Comparison of ENCODE assay signal across 18 cellular contexts in genomic region chr6:90368001-90368400, GRCh38.
DNase-seq lines count a peak whose midpoint lies in the region; ATAC-seq and TF ChIP-seq lines count a peak whose summit lies in the region.
"Had no signal": no experiment of that assay in that cellular context is flagged by ENCODE, and none has a peak within 500 bp of the region (broad histone marks: within the 10 kb centered on the region; RNA-seq: fewer than 3 reads in every experiment).

No MANE protein-coding gene starts in this region.

- no peak overlapping the region for H2AFZ ChIP-seq in SK-N-SH (ENCODE audit: low read depth)
- H2AFZ ChIP-seq in PC-9, result no peak overlapping the region
- H2AFZ ChIP-seq in fibroblast of lung (ENCODE audit: low read length), result no peak overlapping the region
- no peak overlapping the region for H2AFZ ChIP-seq in smooth muscle cell (ENCODE audit: low read depth)

- DNase-seq in SK-N-SH (no peak), PC-9 (no peak), fibroblast of lung (ENCODE audit: low read depth in 2 of 2) (no peak), smooth muscle cell (lab: John Stamatoyannopoulos, UW; ENCODE audit: unreplicated experiment) (no peak), NCI-H524 (lab: John Stamatoyannopoulos, UW) (no peak), endothelial cell (ENCODE audit: low spot score) (no peak)
- DNase-seq: effector memory CD4-positive, alpha-beta T cell; head of caudate nucleus; KBM-7; left lung; NCI-H187; Peyer's patch; stimulated activated CD4-positive, alpha-beta T cell treated with anti-CD3 and anti-CD28 coated beads, Interleukin-12 subunit alpha, Interleukin-12 subunit beta, amount 100 ng/mL, for 4 hours; T-helper 9 cell had no signal

- H3K79me2 ChIP-seq in SK-N-SH (ENCODE audit: insufficient read depth) (no peaks in the 10 kb centered on the region), PC-9 (ENCODE audit: low read depth) (no peaks in the 10 kb centered on the region), fibroblast of lung (ENCODE audit: control insufficient read depth, insufficient read depth, low read length) (no peaks in the 10 kb centered on the region), smooth muscle cell (ENCODE audit: low read depth) (no peaks in the 10 kb centered on the region)

- no peak for TF ChIP-seq RAD21 in SK-N-SH (IDR thresholded peaks at IDR 0.05; ENCODE audit: low read length)

- no peak overlapping the region for H3K27ac Mint-ChIP-seq in activated T-helper 17 cell treated with anti-CD3 and anti-CD28 coated beads, Interleukin-2, amount 50 U/mL, for 72 hours
- no peak overlapping the region for H3K27ac Mint-ChIP-seq in endothelial cell (ENCODE audit: unreplicated experiment)
- H3K27ac Mint-ChIP-seq: activated naive CD8-positive, alpha-beta T cell; B cell had no signal

- H3K4me1 Mint-ChIP-seq in activated T-helper 17 cell treated with anti-CD3 and anti-CD28 coated beads, Interleukin-2, amount 50 U/mL, for 72 hours, result peaks cover 19% of the 10 kb centered on the region
- peaks cover 3% of the 10 kb centered on the region for H3K4me1 Mint-ChIP-seq in endothelial cell (ENCODE audit: unreplicated experiment)

- no peaks in the 10 kb centered on the region for H4K20me1 ChIP-seq in SK-N-SH (ENCODE audit: insufficient read depth)
- H4K20me1 ChIP-seq in PC-9 (ENCODE audit: insufficient read depth), result no peaks in the 10 kb centered on the region
- H4K20me1 ChIP-seq in fibroblast of lung (ENCODE audit: control insufficient read depth, extremely low read depth, insufficient read depth, low read length), result no peaks in the 10 kb centered on the region
- no peaks in the 10 kb centered on the region for H4K20me1 ChIP-seq in smooth muscle cell (ENCODE audit: low read depth)

- no peak overlapping the region for H3K4me3 ChIP-seq in SK-N-SH (ENCODE audit: low read depth in 2 of 2, low read length in 1 of 2)
- no peak overlapping the region for H3K4me3 ChIP-seq in PC-9
- H3K4me3 ChIP-seq in fibroblast of lung (replicated peaks in 1 of 4; ENCODE audit: control extremely low read depth in 1 of 4, insufficient read depth in 1 of 4, low read depth in 3 of 4, low read length in 4 of 4), result no peak overlapping the region
- H3K4me3 ChIP-seq in smooth muscle cell, result no peak overlapping the region
- H3K4me3 ChIP-seq: left lung, Peyer's patch had no signal

- intact Hi-C loops in PC-9 (cut with micrococcal nuclease; ENCODE audit: unreplicated experiment), result loop anchor here (2.0 kb wide), 1 partner anchor 83 kb away; no protein-coding TSS in a partner anchor

- no peak for TF ChIP-seq CTCF in SK-N-SH (IDR thresholded peaks at IDR 0.05)
- no peak for TF ChIP-seq CTCF in PC-9 (conservative IDR thresholded peaks at IDR 0.05)
- TF ChIP-seq CTCF in fibroblast of lung (conservative IDR thresholded peaks at IDR 0.05 in 1 of 2, IDR thresholded peaks at IDR 0.05 in 1 of 2; ENCODE audit: low read depth in 1 of 2, low read length in 2 of 2), result no peak
- no peak for TF ChIP-seq CTCF in smooth muscle cell (IDR thresholded peaks at IDR 0.05; ENCODE audit: borderline replicate concordance, insufficient read depth, poor library complexity, severe bottlenecking)
- no peak for TF ChIP-seq CTCF in endothelial cell (IDR thresholded peaks at IDR 0.05; ENCODE audit: unreplicated experiment)

- H3K9me3 ChIP-seq in SK-N-SH, result no peaks in the 10 kb centered on the region
- no peaks in the 10 kb centered on the region for H3K9me3 ChIP-seq in PC-9 (ENCODE audit: insufficient read depth, low read depth)
- H3K9me3 ChIP-seq in fibroblast of lung (ENCODE audit: control insufficient read depth, insufficient read depth, low read depth, low read length), result no peaks in the 10 kb centered on the region
- no peaks in the 10 kb centered on the region for H3K9me3 ChIP-seq in smooth muscle cell (replicated peaks; ENCODE audit: low read depth)
- H3K9me3 ChIP-seq: left lung, Peyer's patch had no signal

- H3K36me3 ChIP-seq in SK-N-SH (replicated peaks in 1 of 2; ENCODE audit: control insufficient read depth in 1 of 2, insufficient read depth in 2 of 2, low read length in 1 of 2), result no peaks in the 10 kb centered on the region
- H3K36me3 ChIP-seq in PC-9 (ENCODE audit: low read depth), result no peaks in the 10 kb centered on the region
- H3K36me3 ChIP-seq in fibroblast of lung (ENCODE audit: control insufficient read depth, insufficient read depth, low read length), result no peaks in the 10 kb centered on the region
- no peaks in the 10 kb centered on the region for H3K36me3 ChIP-seq in smooth muscle cell (ENCODE audit: low read depth)
- H3K36me3 ChIP-seq: left lung, Peyer's patch had no signal

- no peak overlapping the region for H3K4me3 Mint-ChIP-seq in activated T-helper 17 cell treated with anti-CD3 and anti-CD28 coated beads, Interleukin-2, amount 50 U/mL, for 72 hours
- H3K4me3 Mint-ChIP-seq in endothelial cell (ENCODE audit: unreplicated experiment), result no peak overlapping the region
- H3K4me3 Mint-ChIP-seq: activated naive CD8-positive, alpha-beta T cell; B cell had no signal

- H3K27me3 Mint-ChIP-seq in activated T-helper 17 cell treated with anti-CD3 and anti-CD28 coated beads, Interleukin-2, amount 50 U/mL, for 72 hours, result no peaks in the 10 kb centered on the region
- H3K27me3 Mint-ChIP-seq in endothelial cell (ENCODE audit: unreplicated experiment), result no peaks in the 10 kb centered on the region
- H3K27me3 Mint-ChIP-seq: activated naive CD8-positive, alpha-beta T cell; B cell had no signal

- CTCF ChIA-PET in SK-N-SH (lab: Yijun Ruan, JAX) (interaction anchor here (0.7 to 2.8 kb wide), 3 partner anchors 25 to 83 kb away, joined by 4 to 11 read pairs (median 6); no protein-coding TSS in a partner anchor), PC-9 (lab: Charles Lee) (interaction anchor here (0.6 to 1.5 kb wide), 5 partner anchors 88 to 428 kb away, joined by 3 to 12 read pairs (median 5); no protein-coding TSS in a partner anchor)

- H3K9ac ChIP-seq in SK-N-SH, result no peak overlapping the region
- H3K9ac ChIP-seq in fibroblast of lung (ENCODE audit: insufficient read depth, low read length), result no peak overlapping the region
- no peak overlapping the region for H3K9ac ChIP-seq in smooth muscle cell (ENCODE audit: low read depth)

- peak overlapping the region; percentile 52 for H3K4me2 ChIP-seq in SK-N-SH
- H3K4me2 ChIP-seq in PC-9, result no peak overlapping the region
- H3K4me2 ChIP-seq in fibroblast of lung (ENCODE audit: extremely low read depth, insufficient read depth, low read length), result peak overlapping the region; percentile 65
- peak overlapping the region; percentile 38 for H3K4me2 ChIP-seq in smooth muscle cell

- H3K4me1 ChIP-seq in SK-N-SH (ENCODE audit: control insufficient read depth in 1 of 2, insufficient read depth in 2 of 2, low read depth in 1 of 2, low read length in 1 of 2) (peaks cover 2 to 4% of the 10 kb centered on the region in 2 experiments; a peak in 3 of 4 replicates), PC-9 (replicated peaks; ENCODE audit: insufficient read depth) (peaks cover 21% of the 10 kb centered on the region), fibroblast of lung (ENCODE audit: control insufficient read depth, extremely low read depth, insufficient read depth, low read length) (peaks cover 8% of the 10 kb centered on the region), smooth muscle cell (ENCODE audit: low read depth) (peaks cover 6% of the 10 kb centered on the region)

- POLR2A ChIA-PET in SK-N-SH (lab: Yijun Ruan, JAX) (no interaction called here), PC-9 (lab: Charles Lee; ENCODE audit: unreplicated experiment) (no interaction called here)

- no peak for TF ChIP-seq EP300 in SK-N-SH (IDR thresholded peaks at IDR 0.05; ENCODE audit: borderline replicate concordance in 1 of 2, low read depth in 1 of 2, low read length in 1 of 2)

- H3F3A ChIP-seq in SK-N-SH (replicated peaks; ENCODE audit: insufficient read depth), result peaks cover 15% of the 10 kb centered on the region
- peaks cover 17% of the 10 kb centered on the region for H3F3A ChIP-seq in PC-9 (ENCODE audit: insufficient read depth, low read depth)
- peaks cover 8% of the 10 kb centered on the region for H3F3A ChIP-seq in smooth muscle cell (ENCODE audit: low read depth)

- ATAC-seq in SK-N-SH treated with all-trans-retinoic acid at 6 μM for 48 hours, result no peak
- no peak for ATAC-seq in activated T-helper 17 cell treated with anti-CD3 and anti-CD28 coated beads, Interleukin-2, amount 50 U/mL, for 72 hours (replicated peaks)

- peaks cover 5% of the 10 kb centered on the region for H3K36me3 Mint-ChIP-seq in activated T-helper 17 cell treated with anti-CD3 and anti-CD28 coated beads, Interleukin-2, amount 50 U/mL, for 72 hours (ENCODE audit: low read depth)
- H3K36me3 Mint-ChIP-seq in endothelial cell (ENCODE audit: low read depth, unreplicated experiment), result no peaks in the 10 kb centered on the region
- H3K36me3 Mint-ChIP-seq: activated naive CD8-positive, alpha-beta T cell had no signal

- 42% methylated on average over 3 of the region's 3 CpGs for WGBS in SK-N-SH (ENCODE audit: low lambda C conversion rate)
- 67% methylated on average over 3 of the region's 3 CpGs for WGBS in smooth muscle cell (ENCODE audit: low lambda C conversion rate)

- H3K27me3 ChIP-seq in SK-N-SH (ENCODE audit: insufficient read depth), result no peaks in the 10 kb centered on the region
- no peaks in the 10 kb centered on the region for H3K27me3 ChIP-seq in PC-9 (ENCODE audit: insufficient read depth, low read depth)
- H3K27me3 ChIP-seq in fibroblast of lung (ENCODE audit: control insufficient read depth, insufficient read depth, low read length), result no peaks in the 10 kb centered on the region
- H3K27me3 ChIP-seq in smooth muscle cell (ENCODE audit: low read depth), result no peaks in the 10 kb centered on the region
- H3K27me3 ChIP-seq: left lung, Peyer's patch had no signal

- no peaks in the 10 kb centered on the region for H3K9me2 ChIP-seq in SK-N-SH
- H3K9me2 ChIP-seq in PC-9 (ENCODE audit: insufficient read depth), result no peaks in the 10 kb centered on the region

- no TSS peak for BruUV-seq in PC-9 (replicated peaks; lab: Mats Ljungman, UMichigan)

- H3K27ac ChIP-seq in SK-N-SH (ENCODE audit: low read depth in 2 of 2, low read length in 1 of 2) (peak overlapping the region in 1 of 2 experiments; percentile 93; a peak in 2 of 4 replicates), PC-9 (peak overlapping the region; percentile 74), fibroblast of lung (ENCODE audit: insufficient read depth, low read length) (peak overlapping the region; percentile 7), smooth muscle cell (ENCODE audit: low read depth) (peak overlapping the region; percentile 95)

- no peaks in the 10 kb centered on the region for H3K9me3 Mint-ChIP-seq in activated T-helper 17 cell treated with anti-CD3 and anti-CD28 coated beads, Interleukin-2, amount 50 U/mL, for 72 hours
- no peaks in the 10 kb centered on the region for H3K9me3 Mint-ChIP-seq in endothelial cell (ENCODE audit: unreplicated experiment)
